In genomic region chr11:20000393-20001134, GRCh38 we compare ENCODE assay signal across 10 cellular contexts.
DNase-seq lines count a peak whose midpoint lies in the region; TF ChIP-seq lines count a peak whose summit lies in the region.
"Had no signal": no experiment of that assay in that cellular context is flagged by ENCODE, and none has a peak within 500 bp of the region (broad histone marks: within the 10 kb centered on the region; RNA-seq: fewer than 3 reads in every experiment).

No MANE protein-coding gene starts in this region.

- H3K9me3 Mint-ChIP-seq in type B pancreatic cell, result no peaks in the 10 kb centered on the region
- H3K9me3 Mint-ChIP-seq: activated CD4-positive, alpha-beta T cell treated with anti-CD3 and anti-CD28 coated beads, Interleukin-2, amount 10 ng/mL, durations not matched to agents 24 days and 14 days; stimulated activated effector memory CD8-positive, alpha-beta T cell treated with anti-CD3 and anti-CD28 coated beads, Interleukin-12 subunit alpha, Interleukin-12 subunit beta, amount 100 ng/mL, for 72 hours had no signal

- H3K36me3 Mint-ChIP-seq in type B pancreatic cell, result no peaks in the 10 kb centered on the region
- H3K36me3 Mint-ChIP-seq: stimulated activated effector memory CD8-positive, alpha-beta T cell treated with anti-CD3 and anti-CD28 coated beads, Interleukin-12 subunit alpha, Interleukin-12 subunit beta, amount 100 ng/mL, for 72 hours had no signal

- peak overlapping the region; percentile 64 for H3K27ac Mint-ChIP-seq in type B pancreatic cell
- H3K27ac Mint-ChIP-seq: activated CD4-positive, alpha-beta T cell treated with anti-CD3 and anti-CD28 coated beads, Interleukin-2, amount 10 ng/mL, durations not matched to agents 24 days and 14 days had no signal

- H3K4me3 ChIP-seq in foreskin fibroblast (ENCODE audit: low read depth in 1 of 2, low read length in 2 of 2), result no peak overlapping the region
- H3K4me3 ChIP-seq: sigmoid colon had no signal

- peak; percentile 96 for DNase-seq in NCI-H146 treated with DMSO at 0.1 percent for 48 hours (lab: John Stamatoyannopoulos, UW; ENCODE audit: unreplicated experiment)
- peak; percentile 60 for DNase-seq in astrocyte of the hippocampus (ENCODE audit: low read depth, low spot score)
- peak; percentile 59 for DNase-seq in kidney tubule cell (ENCODE audit: low spot score)
- no peak for DNase-seq in type B pancreatic cell (ENCODE audit: extremely low spot score, unreplicated experiment)
- no peak for DNase-seq in foreskin fibroblast
- no peak for DNase-seq in T-helper 9 cell
- no peak for DNase-seq in epidermal melanocyte (ENCODE audit: insufficient read length, low spot score)
- DNase-seq: activated CD4-positive, alpha-beta T cell treated with anti-CD3 and anti-CD28 coated beads, Interleukin-2, amount 10 ng/mL, durations not matched to agents 24 days and 14 days; sigmoid colon had no signal

- TF ChIP-seq CTCF in type B pancreatic cell (conservative IDR thresholded peaks at IDR 0.05), result no peak
- TF ChIP-seq CTCF in foreskin fibroblast (IDR thresholded peaks at IDR 0.05; ENCODE audit: low read depth, low read length), result no peak

- H3K4me1 Mint-ChIP-seq in type B pancreatic cell (ENCODE audit: unreplicated experiment), result peaks cover 72% of the 10 kb centered on the region
- H3K4me1 Mint-ChIP-seq: activated CD4-positive, alpha-beta T cell treated with anti-CD3 and anti-CD28 coated beads, Interleukin-2, amount 10 ng/mL, durations not matched to agents 24 days and 14 days; stimulated activated effector memory CD8-positive, alpha-beta T cell treated with anti-CD3 and anti-CD28 coated beads, Interleukin-12 subunit alpha, Interleukin-12 subunit beta, amount 100 ng/mL, for 72 hours had no signal

- H3K27me3 Mint-ChIP-seq in type B pancreatic cell, result no peaks in the 10 kb centered on the region
- H3K27me3 Mint-ChIP-seq: activated CD4-positive, alpha-beta T cell treated with anti-CD3 and anti-CD28 coated beads, Interleukin-2, amount 10 ng/mL, durations not matched to agents 24 days and 14 days had no signal

- H3K4me3 Mint-ChIP-seq in type B pancreatic cell, result peak overlapping the region; percentile 59
- H3K4me3 Mint-ChIP-seq: activated CD4-positive, alpha-beta T cell treated with anti-CD3 and anti-CD28 coated beads, Interleukin-2, amount 10 ng/mL, durations not matched to agents 24 days and 14 days; stimulated activated effector memory CD8-positive, alpha-beta T cell treated with anti-CD3 and anti-CD28 coated beads, Interleukin-12 subunit alpha, Interleukin-12 subunit beta, amount 100 ng/mL, for 72 hours had no signal

Comparison
In these comparisons a context has a peak if more than half of its experiments do, and no peak if none do; other contexts are left out.
1. DNase-seq: peak in NCI-H146 treated with DMSO at 0.1 percent for 48 hours (single experiment), astrocyte of the hippocampus (single experiment) and kidney tubule cell (single experiment); none in type B pancreatic cell (single experiment), foreskin fibroblast (0 of 2), T-helper 9 cell (single experiment) and epidermal melanocyte (single experiment).